23 cellular contexts compared by ENCODE assay signal in genomic region chr3:123055352-123055751, GRCh38. TPM values are rescaled to one million over a fixed set of nuclear protein-coding genes. Genes with fewer than 3 reads are reported as not detected.
DNase-seq lines count a peak whose midpoint lies in the region; ATAC-seq, FAIRE-seq and TF ChIP-seq lines count a peak whose summit lies in the region.
"Had no signal": no experiment of that assay in that cellular context is flagged by ENCODE, and none has a peak within 500 bp of the region (broad histone marks: within the 10 kb centered on the region; RNA-seq: fewer than 3 reads in every experiment).

No MANE protein-coding gene starts in this region.

- no peak overlapping the region for H2BK120ac ChIP-seq in H1 (replicated peaks; ENCODE audit: low read depth, low read length)

- H4K20me1 ChIP-seq in H1 (replicated peaks in 1 of 2; ENCODE audit: control insufficient read depth in 1 of 2, insufficient read depth in 2 of 2, low read length in 2 of 2) = no peaks in the 10 kb centered on the region
- H4K20me1 ChIP-seq: BLaER1 treated with 17β-estradiol and CSF1 and Interleukin-3, amounts not matched to agents 10 nM and 100 nM had no signal

- no peak overlapping the region for H2BK5ac ChIP-seq in H1 (ENCODE audit: low read depth, low read length)

- H3K4me3 ChIP-seq in H1 (ENCODE audit: extremely low read depth in 1 of 4, insufficient read depth in 2 of 4, low read depth in 3 of 4, low read length in 4 of 4) = no peak overlapping the region
- no peak overlapping the region for H3K4me3 ChIP-seq in tibial artery
- H3K4me3 ChIP-seq: BLaER1 treated with 17β-estradiol and CSF1 and Interleukin-3, amounts not matched to agents 10 nM and 100 nM; SJSA1 had no signal

- no peaks in the 10 kb centered on the region for H3K36me3 ChIP-seq in H1 (ENCODE audit: control insufficient read depth in 2 of 4, insufficient read depth in 4 of 4, low read length in 3 of 4)
- no peaks in the 10 kb centered on the region for H3K36me3 ChIP-seq in tibial artery
- H3K36me3 ChIP-seq: BLaER1 treated with 17β-estradiol and CSF1 and Interleukin-3, amounts not matched to agents 10 nM and 100 nM; SJSA1 had no signal

- no peak for TF ChIP-seq CTCF in H1 (IDR thresholded peaks at IDR 0.05; ENCODE audit: control extremely low read depth in 1 of 3, insufficient read depth in 1 of 3, low read depth in 1 of 3, low read length in 3 of 3)
- TF ChIP-seq CTCF in tibial artery (IDR thresholded peaks at IDR 0.05) = no peak

- H3K27me3 Mint-ChIP-seq in activated T-cell treated with anti-CD3 and anti-CD28 coated beads, Interleukin-2, amount 50 U/mL, for 72 hours (ENCODE audit: low read depth) = peaks cover 11% of the 10 kb centered on the region

- H3K23me2 ChIP-seq in H1 (ENCODE audit: low read depth, low read length) = no peaks in the 10 kb centered on the region; the same call in 1 of the 2 replicates

- H3K27ac ChIP-seq in H1 (ENCODE audit: low read depth, low read length) = no peak overlapping the region
- H3K27ac ChIP-seq in tibial artery = peak overlapping the region; percentile 58 to 63
- H3K27ac ChIP-seq: BLaER1 treated with 17β-estradiol and CSF1 and Interleukin-3, amounts not matched to agents 10 nM and 100 nM; SJSA1 had no signal

- H3K9ac ChIP-seq in H1 (replicated peaks in 1 of 4; ENCODE audit: extremely low read depth in 1 of 4, low read depth in 3 of 4, low read length in 3 of 4) = no peak overlapping the region
- H3K9ac ChIP-seq: BLaER1 treated with 17β-estradiol and CSF1 and Interleukin-3, amounts not matched to agents 10 nM and 100 nM had no signal

- no peaks in the 10 kb centered on the region for H3K27me3 ChIP-seq in H1 (replicated peaks in 1 of 4; ENCODE audit: control insufficient read depth in 3 of 4, extremely low read depth in 1 of 4, insufficient read depth in 3 of 4, low read length in 3 of 4)
- H3K27me3 ChIP-seq in tibial artery = no peaks in the 10 kb centered on the region
- H3K27me3 ChIP-seq: BLaER1 treated with 17β-estradiol and CSF1 and Interleukin-3, amounts not matched to agents 10 nM and 100 nM had no signal

- POLR2A ChIA-PET in H1 (lab: Charles Lee; ENCODE audit: partially characterized antibody) = no interaction called here

- CTCF ChIA-PET in H1 (lab: Charles Lee; ENCODE audit: partially characterized antibody) = interaction anchor here (1.0 to 1.4 kb wide), 5 partner anchors 9 to 112 kb away, joined by 3 to 4 read pairs (median 3); no protein-coding TSS in a partner anchor

- H2BK12ac ChIP-seq in H1 (ENCODE audit: low read depth, low read length) = no peak overlapping the region

- H2BK15ac ChIP-seq in H1 (ENCODE audit: low read length) = 0 out of 2 replicates have a peak overlapping the region, but pooled peaks have one; percentile 61

- TF ChIP-seq POLR2A in H1 (IDR thresholded peaks at IDR 0.05; ENCODE audit: control extremely low read depth in 1 of 2, low read depth in 2 of 2, low read length in 2 of 2) = no peak

- peak; percentile 47 for DNase-seq in NCI-H2171 treated with DMSO at 0.1 percent for 48 hours (lab: John Stamatoyannopoulos, UW)
- no peak for DNase-seq in NCI-H2171 (lab: John Stamatoyannopoulos, UW)
- peak; percentile 58 for DNase-seq in NCI-H524 treated with DMSO at 0.1 percent for 48 hours (lab: John Stamatoyannopoulos, UW)
- no peak for DNase-seq in H1 (ENCODE audit: low read depth in 1 of 2, low spot score in 2 of 2)
- DNase-seq in tibial artery = no peak
- DNase-seq in GF-D8 (lab: John Stamatoyannopoulos, UW) = no peak
- no peak for DNase-seq in activated T-cell treated with anti-CD3 and anti-CD28 coated beads, Interleukin-2, amount 50 U/mL, for 72 hours
- DNase-seq: 8988T; CD4-positive, alpha-beta memory T cell; Karpas-422; MV-4-11; NCI-H1694; NCI-H2081; NCI-H446; NCI-H69 had no signal

- no peak overlapping the region for H3K18ac ChIP-seq in H1 (ENCODE audit: extremely low read depth, low read length)

- H3K9me3 ChIP-seq in H1 (ENCODE audit: insufficient read depth in 2 of 2, low read depth in 1 of 2, low read length in 1 of 2) = no peaks in the 10 kb centered on the region
- no peaks in the 10 kb centered on the region for H3K9me3 ChIP-seq in tibial artery
- H3K9me3 ChIP-seq: BLaER1 treated with 17β-estradiol and CSF1 and Interleukin-3, amounts not matched to agents 10 nM and 100 nM; SJSA1 had no signal

- no peaks in the 10 kb centered on the region for H3K4me1 Mint-ChIP-seq in activated T-cell treated with anti-CD3 and anti-CD28 coated beads, Interleukin-2, amount 50 U/mL, for 72 hours (ENCODE audit: low read depth)
- H3K4me1 Mint-ChIP-seq: CD4-positive, alpha-beta memory T cell had no signal

- no peak for ATAC-seq in activated T-cell treated with anti-CD3 and anti-CD28 coated beads, Interleukin-2, amount 50 U/mL, for 72 hours (replicated peaks in 1 of 2)

- intact Hi-C loops in tibial artery (cut with DNase I; ENCODE audit: low total_unique reads) = no loop called here

- H3K4me2 ChIP-seq in H1 (ENCODE audit: insufficient read depth in 1 of 2, low read depth in 2 of 2, low read length in 2 of 2) = no peak overlapping the region
- H3K4me2 ChIP-seq: BLaER1 treated with 17β-estradiol and CSF1 and Interleukin-3, amounts not matched to agents 10 nM and 100 nM had no signal

- 82% methylated on average over 5 of the region's 5 CpGs; no CpG with 5 or more reads in 1 of the 2 experiments for WGBS in H1 (ENCODE audit: extremely low coverage in 1 of 2, insufficient coverage in 1 of 2, insufficient read length in 1 of 2, insufficient replicate concordance in 2 of 2, low coverage in 1 of 2, low lambda C conversion rate in 2 of 2, missing lambda C conversion rate in 1 of 2), 2 experiments

- no peak overlapping the region for H3K4ac ChIP-seq in H1 (replicated peaks; ENCODE audit: insufficient read length, low read depth, low read length)

- H2AK5ac ChIP-seq in H1 (ENCODE audit: low read depth, low read length) = no peak overlapping the region

- TF ChIP-seq EP300 in H1 (IDR thresholded peaks at IDR 0.05; ENCODE audit: borderline replicate concordance in 1 of 2, low read depth in 2 of 2, low read length in 2 of 2) = no peak

- H3K79me1 ChIP-seq in H1 (ENCODE audit: low read depth, low read length) = no peaks in the 10 kb centered on the region

- H2BK20ac ChIP-seq in H1 (ENCODE audit: low read length) = peak overlapping the region; percentile 32; the same call in 1 of the 2 replicates

- H3K79me2 ChIP-seq in H1 (ENCODE audit: control insufficient read depth in 1 of 2, insufficient read depth in 2 of 2, low read length in 2 of 2) = no peaks in the 10 kb centered on the region

- no peaks in the 10 kb centered on the region for H3K9me3 Mint-ChIP-seq in activated T-cell treated with anti-CD3 and anti-CD28 coated beads, Interleukin-2, amount 50 U/mL, for 72 hours
- H3K9me3 Mint-ChIP-seq: CD4-positive, alpha-beta memory T cell had no signal

- no peak overlapping the region for H3K23ac ChIP-seq in H1 (ENCODE audit: insufficient read length)

- no peak overlapping the region for H2AFZ ChIP-seq in H1 (ENCODE audit: low read length)

- no peaks in the 10 kb centered on the region for H3K36me3 Mint-ChIP-seq in activated T-cell treated with anti-CD3 and anti-CD28 coated beads, Interleukin-2, amount 50 U/mL, for 72 hours (ENCODE audit: insufficient read depth in 2 of 2)
- H3K36me3 Mint-ChIP-seq: CD4-positive, alpha-beta memory T cell had no signal

- no peak overlapping the region for H3K27ac Mint-ChIP-seq in activated T-cell treated with anti-CD3 and anti-CD28 coated beads, Interleukin-2, amount 50 U/mL, for 72 hours

- H4K8ac ChIP-seq in H1 (ENCODE audit: extremely low read depth, insufficient read depth, low read length) = no peak overlapping the region

- TF ChIP-seq RAD21 in H1 (IDR thresholded peaks at IDR 0.05 in 1 of 2, conservative IDR thresholded peaks at IDR 0.05 in 1 of 2; ENCODE audit: low read depth in 2 of 2, low read length in 2 of 2) = no peak

- no peak for FAIRE-seq in H1 (lab: Jason Lieb, UNC)
- FAIRE-seq: G401.6, GM18507, RCC 7860 had no signal

- no peak overlapping the region for H3K4me3 Mint-ChIP-seq in activated T-cell treated with anti-CD3 and anti-CD28 coated beads, Interleukin-2, amount 50 U/mL, for 72 hours
- H3K4me3 Mint-ChIP-seq: CD4-positive, alpha-beta memory T cell had no signal

- no peak overlapping the region for H3K14ac ChIP-seq in H1 (ENCODE audit: insufficient read length)

- no peak overlapping the region for H4K5ac ChIP-seq in H1 (ENCODE audit: insufficient read length, low read depth, low read length)

- no peak overlapping the region for H4K91ac ChIP-seq in H1 (replicated peaks; ENCODE audit: insufficient read length, low read length)

- H3K4me1 ChIP-seq in H1 (replicated peaks in 1 of 4; ENCODE audit: control insufficient read depth in 3 of 4, insufficient read depth in 4 of 4, low read length in 3 of 4) (no peaks in the 10 kb centered on the region; a peak in 3 of 7 replicates), tibial artery (peaks cover 0 to 31% (median 17%) of the 10 kb centered on the region in 4 donors)

- no peak overlapping the region for H3K56ac ChIP-seq in H1 (replicated peaks; ENCODE audit: insufficient read length, low read depth, low read length)

TF ChIP-seq in H1, 55 proteins besides CTCF, POLR2A, EP300 and RAD21 (continues in another document):
- no peak for TF ChIP-seq SP2 (IDR thresholded peaks at IDR 0.05; ENCODE audit: low read length)
- no peak for TF ChIP-seq SRF (IDR thresholded peaks at IDR 0.05; ENCODE audit: low read depth, low read length)

RNA-seq across cellular contexts. Expression of gene PDIA5, which starts 11.5 kb away (rescaled TPM):
- 32.8 and 36.5 TPM in 2 replicates for total RNA-seq in H1 (2021; fragmentation: NEBNext Ultra II Directional; extraction: Animal tissue kit (Norgen Biotek cat#: 25700))
- 18.2 and 18.9 TPM in 2 replicates for polyA plus RNA-seq in H1 (2011; rRNA removed)
- 26.2 TPM for polyA plus RNA-seq in H1 (2011; cell fraction: cytosol; rRNA removed)
- 24.8 TPM for polyA plus RNA-seq in H1 (2011; cell fraction: nucleus; rRNA removed)
- polyA plus RNA-seq in H1 (2012, experiment 1 of 2) = 25.3 to 30.2 TPM (median 27.7 TPM) in 4 replicates
- polyA plus RNA-seq in H1 (2012, experiment 2 of 2) = 16.3 TPM
- polyA plus RNA-seq in H1 (2013, experiment 1 of 2) = 50.7 TPM
- polyA plus RNA-seq in H1 (2013, experiment 2 of 2) = 52.2 TPM
- 11.0 and 13.8 TPM in 2 replicates for polyA minus RNA-seq in H1 (2011; rRNA and poly(A)+ RNA removed)
- 10.9 TPM for polyA minus RNA-seq in H1 (2011; cell fraction: cytosol; rRNA and poly(A)+ RNA removed)
- 11.2 TPM for polyA minus RNA-seq in H1 (2011; cell fraction: nucleus; rRNA and poly(A)+ RNA removed)
- total RNA-seq in activated T-cell treated with anti-CD3 and anti-CD28 coated beads, Interleukin-2, amount 50 U/mL, for 72 hours = 10 to 100 TPM in 1 of 2 donors, 1 to 10 TPM in 1; 9.6 to 16.2 TPM

RNA-seq across cellular contexts. Expression of gene SEMA5B, which starts 27.8 kb away (rescaled TPM):
- 19.9 and 22.4 TPM in 2 replicates for total RNA-seq in H1 (2021; fragmentation: NEBNext Ultra II Directional; extraction: Animal tissue kit (Norgen Biotek cat#: 25700))
- 13.1 and 18.8 TPM in 2 replicates for polyA plus RNA-seq in H1 (2011; rRNA removed)
- polyA plus RNA-seq in H1 (2011; cell fraction: cytosol; rRNA removed) = 14.6 TPM
- 46.9 TPM for polyA plus RNA-seq in H1 (2011; cell fraction: nucleus; rRNA removed)
- 35.4 to 44.8 TPM (median 39.3 TPM) in 4 replicates for polyA plus RNA-seq in H1 (2012, experiment 1 of 2)
- 34.1 TPM for polyA plus RNA-seq in H1 (2012, experiment 2 of 2)
- 21.6 TPM for polyA plus RNA-seq in H1 (2013, experiment 1 of 2)
- 18.3 TPM for polyA plus RNA-seq in H1 (2013, experiment 2 of 2)
- polyA minus RNA-seq in H1 (2011; rRNA and poly(A)+ RNA removed) = 19.3 and 20.2 TPM in 2 replicates
- polyA minus RNA-seq in H1 (2011; cell fraction: cytosol; rRNA and poly(A)+ RNA removed) = 13.8 TPM
- 24.5 TPM for polyA minus RNA-seq in H1 (2011; cell fraction: nucleus; rRNA and poly(A)+ RNA removed)
- total RNA-seq in activated T-cell treated with anti-CD3 and anti-CD28 coated beads, Interleukin-2, amount 50 U/mL, for 72 hours = not detected
- total RNA-seq: CD4-positive, alpha-beta memory T cell; Daoy; H4; M059J; SJSA1 had no signal
- polyA plus RNA-seq: CD4-positive, alpha-beta memory T cell had no signal

Comparison
In these comparisons a context has a peak if more than half of its experiments do, and no peak if none do; other contexts are left out.
1. DNase-seq: peak in NCI-H2171 treated with DMSO at 0.1 percent for 48 hours (single experiment) and NCI-H524 treated with DMSO at 0.1 percent for 48 hours (single experiment); none in NCI-H2171 (single experiment), H1 (0 of 2), tibial artery (0 of 2), GF-D8 (single experiment) and activated T-cell treated with anti-CD3 and anti-CD28 coated beads, Interleukin-2, amount 50 U/mL, for 72 hours (0 of 2).
2. RNA of gene SEMA5B, which starts 27.8 kb away (total RNA-seq): 19.9 to 22.4 TPM in H1; not detected in activated T-cell treated with anti-CD3 and anti-CD28 coated beads, Interleukin-2, amount 50 U/mL, for 72 hours; every median in the first group is over 10 times any median in the second.